ENCODE assay signal across 24 cellular contexts in the genomic region with DNA sequence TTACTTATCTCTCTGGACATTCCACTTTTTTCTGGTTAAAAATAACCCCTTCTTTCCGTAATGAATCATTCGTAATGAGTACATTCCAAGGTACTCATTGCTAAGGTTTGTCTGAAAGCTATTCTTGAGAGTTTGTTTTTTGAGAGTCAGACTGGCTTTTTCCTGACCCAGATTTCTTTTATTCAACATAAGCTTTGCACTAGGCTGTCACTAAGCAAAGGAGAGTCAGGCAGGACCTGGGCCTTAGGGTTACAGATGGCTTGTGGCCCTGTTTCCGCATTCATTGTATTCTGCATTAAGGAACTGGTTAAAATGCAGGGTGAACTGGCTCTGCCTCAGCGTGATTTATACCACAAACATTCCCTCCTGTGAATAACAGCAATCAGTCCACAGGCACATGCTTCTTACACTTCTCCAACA.
A peak's percentile ranks its signal among the peaks of the same experiment; 100 is the strongest.
DNase-seq lines count a peak whose midpoint lies in the region; ATAC-seq and TF ChIP-seq lines count a peak whose summit lies in the region.
"Had no signal": no experiment of that assay in that cellular context is flagged by ENCODE, and none has a peak within 500 bp of the region (broad histone marks: within the 10 kb centered on the region; RNA-seq: fewer than 3 reads in every experiment).

No MANE protein-coding gene starts in this region.

- no peak overlapping the region for H2BK12ac ChIP-seq in H9 (ENCODE audit: insufficient read length, low read depth, low read length)

- no peak for TF ChIP-seq CTCF in H9 (conservative IDR thresholded peaks at IDR 0.05)
- no peak for TF ChIP-seq CTCF in choroid plexus epithelial cell (conservative IDR thresholded peaks at IDR 0.05; ENCODE audit: low read depth, low read length)
- TF ChIP-seq CTCF in progenitor cell of endocrine pancreas (IDR thresholded peaks at IDR 0.05; ENCODE audit: unreplicated experiment) = no peak
- no peak for TF ChIP-seq CTCF in brain microvascular endothelial cell (IDR thresholded peaks at IDR 0.05; ENCODE audit: low read depth, low read length, missing control alignments)

- no peak overlapping the region for H3K14ac ChIP-seq in H9 (ENCODE audit: insufficient read depth, low read length)

- no peak overlapping the region for H3K9ac ChIP-seq in H9 (ENCODE audit: extremely low read depth, insufficient read length, low read length)

- H3K23me2 ChIP-seq in H9 (ENCODE audit: insufficient read length, low read depth, low read length, poor library complexity, severe bottlenecking) = no peaks in the 10 kb centered on the region

- H3K27ac Mint-ChIP-seq in H9 (no peak overlapping the region; a peak in 1 of 7 replicates), progenitor cell of endocrine pancreas (peak overlapping the region; percentile 64)
- H3K27ac Mint-ChIP-seq: activated naive CD8-positive, alpha-beta T cell; brain; effector memory CD8-positive, alpha-beta T cell; stimulated activated naive CD8-positive, alpha-beta T cell treated with anti-CD3 and anti-CD28 coated beads, Interleukin-15, amount 100 ng/mL, for 72 hours had no signal

- H2BK5ac ChIP-seq in H9 (ENCODE audit: insufficient read length, low read length) = no peak overlapping the region

- in situ Hi-C loops in brain microvascular endothelial cell (cut with HindIII; ENCODE audit: low pct_ligation_motif_present, low sequenced_read_pairs) = no loop called here

- H3K27ac ChIP-seq in H9 (ENCODE audit: insufficient read length, low read depth, low read length) (no peak overlapping the region), brain microvascular endothelial cell (no peak overlapping the region)
- H3K27ac ChIP-seq: A549, colonic mucosa, SK-N-MC, tibial nerve had no signal

- H2BK20ac ChIP-seq in H9 (ENCODE audit: low read depth, low read length, poor library complexity, severe bottlenecking) = no peak overlapping the region

- H3K36me3 Mint-ChIP-seq in H9 (ENCODE audit: insufficient read depth in 1 of 3, low read depth in 3 of 3) (no peaks in the 10 kb centered on the region), progenitor cell of endocrine pancreas (ENCODE audit: insufficient read depth) (no peaks in the 10 kb centered on the region)
- H3K36me3 Mint-ChIP-seq: activated naive CD8-positive, alpha-beta T cell; brain had no signal

- no peak overlapping the region for H4K91ac ChIP-seq in H9 (ENCODE audit: insufficient read length, low read depth, low read length)

- H3K4me3 Mint-ChIP-seq in H9 (no peak overlapping the region), progenitor cell of endocrine pancreas (ENCODE audit: low read depth) (no peak overlapping the region)
- H3K4me3 Mint-ChIP-seq: activated naive CD8-positive, alpha-beta T cell; brain; effector memory CD8-positive, alpha-beta T cell; stimulated activated naive CD8-positive, alpha-beta T cell treated with anti-CD3 and anti-CD28 coated beads, Interleukin-15, amount 100 ng/mL, for 72 hours had no signal

- peak overlapping the region; percentile 23 for H2AFZ ChIP-seq in H9 (ENCODE audit: low read length)

- H3K36me3 ChIP-seq in brain microvascular endothelial cell (replicated peaks) = no peaks in the 10 kb centered on the region
- H3K36me3 ChIP-seq: colonic mucosa, tibial nerve had no signal

- H3K9me3 Mint-ChIP-seq in H9 (no peaks in the 10 kb centered on the region; a peak in 1 of 5 replicates), progenitor cell of endocrine pancreas (ENCODE audit: low read depth) (no peaks in the 10 kb centered on the region)

- DNase-seq in H9 (no peak), choroid plexus epithelial cell (ENCODE audit: low read depth) (peak; percentile 0), left kidney (ENCODE audit: low read depth, low spot score) (peak; percentile 27), progenitor cell of endocrine pancreas (ENCODE audit: low spot score, unreplicated experiment) (no peak), brain microvascular endothelial cell (no peak), NCI-H1930 (lab: John Stamatoyannopoulos, UW) (no peak)
- DNase-seq: activated CD4-positive, alpha-beta T cell treated with anti-CD3 and anti-CD28 coated beads, Interleukin-2, amount 50 U/mL, for 1 hour; colonic mucosa; COR-L47; effector memory CD8-positive, alpha-beta T cell; HCEC 1CT; left ventricle myocardium superior; NCI-H1694 treated with DMSO at 0.1 percent for 48 hours; NCI-H526 treated with DMSO at 0.1 percent for 48 hours; occipital lobe; RPMI8226; stimulated activated naive CD8-positive, alpha-beta T cell treated with anti-CD3 and anti-CD28 coated beads, Interleukin-15, amount 100 ng/mL, for 72 hours had no signal

- H3K79me2 ChIP-seq in H9 (ENCODE audit: insufficient read depth, low read length) = no peaks in the 10 kb centered on the region

- H2BK120ac ChIP-seq in H9 (ENCODE audit: low read depth, low read length, poor library complexity, severe bottlenecking) = no peak overlapping the region

- no peak overlapping the region for H2AK5ac ChIP-seq in H9 (ENCODE audit: insufficient read length, low read length)

- H3K4me3 ChIP-seq in choroid plexus epithelial cell (ENCODE audit: low read depth, low read length) (no peak overlapping the region), brain microvascular endothelial cell (ENCODE audit: low read depth, low read length) (no peak overlapping the region)
- H3K4me3 ChIP-seq: A549, colonic mucosa, SK-N-MC, tibial nerve had no signal

- H3K4me1 Mint-ChIP-seq in H9 = peaks cover 8 to 10% of the 10 kb centered on the region in 2 experiments
- H3K4me1 Mint-ChIP-seq in progenitor cell of endocrine pancreas (ENCODE audit: low read depth) = peaks cover 22% of the 10 kb centered on the region
- H3K4me1 Mint-ChIP-seq: stimulated activated naive CD8-positive, alpha-beta T cell treated with anti-CD3 and anti-CD28 coated beads, Interleukin-15, amount 100 ng/mL, for 72 hours had no signal

- H3K27me3 ChIP-seq in H9 (ENCODE audit: insufficient read depth, low read length) (no peaks in the 10 kb centered on the region), brain microvascular endothelial cell (replicated peaks) (no peaks in the 10 kb centered on the region)
- H3K27me3 ChIP-seq: colonic mucosa, tibial nerve had no signal

- no peak overlapping the region for H3K4me2 ChIP-seq in H9 (ENCODE audit: insufficient read depth, insufficient read length, low read length)
- H3K4me2 ChIP-seq: A549 had no signal

- no peak overlapping the region; the same call in 1 of the 2 replicates for H2BK15ac ChIP-seq in H9 (ENCODE audit: low read depth, low read length)

- H3K9me3 ChIP-seq in H9 (ENCODE audit: control insufficient read depth, low read depth, low read length) = no peaks in the 10 kb centered on the region
- H3K9me3 ChIP-seq: colonic mucosa, tibial nerve had no signal

- no peak overlapping the region for H3K23ac ChIP-seq in H9 (ENCODE audit: insufficient read length, low read depth, low read length)

- H4K5ac ChIP-seq in H9 (ENCODE audit: insufficient read length, low read depth, low read length) = no peak overlapping the region

- no peak overlapping the region for H3K18ac ChIP-seq in H9 (ENCODE audit: insufficient read length, low read depth, low read length)

- no peak overlapping the region for H3K56ac ChIP-seq in H9 (ENCODE audit: insufficient read length, low read depth, low read length)

- no peaks in the 10 kb centered on the region; the same call in 1 of the 2 replicates for H3K4me1 ChIP-seq in H9 (ENCODE audit: insufficient read depth, low read length)
- H3K4me1 ChIP-seq: A549, colonic mucosa, tibial nerve had no signal

- no peaks in the 10 kb centered on the region for H3K79me1 ChIP-seq in H9 (ENCODE audit: insufficient read depth, low read depth, low read length, poor library complexity, severe bottlenecking)

- H4K8ac ChIP-seq in H9 (replicated peaks; ENCODE audit: insufficient read length, low read depth, low read length) = no peak overlapping the region

- H3K27me3 Mint-ChIP-seq in H9 (ENCODE audit: low read depth) = no peaks in the 10 kb centered on the region
- H3K27me3 Mint-ChIP-seq in progenitor cell of endocrine pancreas = no peaks in the 10 kb centered on the region
- H3K27me3 Mint-ChIP-seq: activated naive CD8-positive, alpha-beta T cell; effector memory CD8-positive, alpha-beta T cell; stimulated activated naive CD8-positive, alpha-beta T cell treated with anti-CD3 and anti-CD28 coated beads, Interleukin-15, amount 100 ng/mL, for 72 hours had no signal

- WGBS in H9 (ENCODE audit: extremely low coverage, insufficient read length, low lambda C conversion rate) = no CpG with 5 or more reads among the region's 4 CpGs

- H3K4ac ChIP-seq in H9 (ENCODE audit: low read depth, low read length) = no peak overlapping the region

- no peak overlapping the region for H3T11ph ChIP-seq in H9 (ENCODE audit: low read length)

- ATAC-seq in GM21717 (IDR thresholded peaks at IDR 0.05; ENCODE audit: unreplicated experiment) (no peak), GM18517 (IDR thresholded peaks at IDR 0.05; ENCODE audit: unreplicated experiment) (no peak)
- ATAC-seq: A549; effector memory CD8-positive, alpha-beta T cell; left ventricle myocardium superior; stimulated activated naive CD8-positive, alpha-beta T cell treated with anti-CD3 and anti-CD28 coated beads, Interleukin-15, amount 100 ng/mL, for 72 hours had no signal

- H4K20me1 ChIP-seq in H9 (ENCODE audit: control insufficient read depth, insufficient read depth, insufficient read length) = no peaks in the 10 kb centered on the region

Comparison
In these comparisons a context has a peak if more than half of its experiments do, and no peak if none do; other contexts are left out.
1. DNase-seq: peak in choroid plexus epithelial cell (single experiment) and left kidney (single experiment); none in H9 (single experiment), progenitor cell of endocrine pancreas (single experiment), brain microvascular endothelial cell (single experiment) and NCI-H1930 (0 of 2).